In the genomic region with DNA sequence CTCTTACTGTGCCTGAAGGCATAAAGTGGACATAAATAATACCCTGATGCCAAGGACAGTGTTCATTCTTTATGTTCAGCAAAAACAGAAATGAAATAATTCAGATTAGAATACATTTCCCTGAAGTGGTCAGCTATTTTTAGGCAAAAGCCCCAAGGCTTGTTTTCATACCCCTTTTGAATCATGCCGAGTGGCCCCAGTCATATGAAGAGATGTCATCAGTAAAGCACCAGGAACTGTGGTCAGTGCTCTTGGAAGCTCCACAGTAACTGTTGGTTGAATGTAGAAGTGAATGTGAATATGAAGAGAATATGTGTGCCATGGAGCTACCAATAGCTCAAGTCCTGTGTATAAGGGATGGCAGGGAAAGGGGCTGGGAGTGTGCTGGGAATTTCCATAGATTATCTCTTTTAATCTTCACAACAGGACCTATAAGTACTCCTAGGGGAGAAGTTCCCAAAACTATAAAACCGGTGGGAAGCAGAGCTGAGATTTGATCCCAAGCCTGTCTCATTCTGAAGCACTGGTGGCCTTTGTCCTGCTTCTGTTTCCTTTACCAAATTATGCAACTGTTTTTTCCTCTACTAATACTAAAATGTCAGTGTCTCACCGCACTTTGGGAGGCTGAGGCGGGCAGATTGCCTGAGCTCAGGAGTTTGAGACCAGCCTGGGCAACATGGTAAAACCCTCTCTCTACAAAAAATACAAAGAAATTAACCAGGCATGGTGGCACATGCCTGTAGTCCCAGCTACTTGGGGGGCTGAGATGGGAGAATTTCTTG, we compare ENCODE assay signal across 9 cellular contexts. TPM values are rescaled to one million over a fixed set of nuclear protein-coding genes. Genes with fewer than 3 reads are reported as not detected.
A peak's percentile ranks its signal among the peaks of the same experiment; 100 is the strongest.
DNase-seq lines count a peak whose midpoint lies in the region; ATAC-seq, FAIRE-seq and TF ChIP-seq lines count a peak whose summit lies in the region.
"Had no signal": no experiment of that assay in that cellular context is flagged by ENCODE, and none has a peak within 500 bp of the region (broad histone marks: within the 10 kb centered on the region; RNA-seq: fewer than 3 reads in every experiment).

No MANE protein-coding gene starts in this region.

- FAIRE-seq in frontal cortex (lab: Jason Lieb, UNC) = no peak

- peak in 1 of 4 donors; percentile 22 for TF ChIP-seq EP300 in upper lobe of left lung (IDR thresholded peaks at IDR 0.05)

- H3K9me3 ChIP-seq in right atrium auricular region = no peaks in the 10 kb centered on the region
- no peaks in the 10 kb centered on the region for H3K9me3 ChIP-seq in right cardiac atrium (ENCODE audit: control insufficient read depth, low read length)
- H3K9me3 ChIP-seq in upper lobe of left lung = no peaks in the 10 kb centered on the region
- H3K9me3 ChIP-seq in Peyer's patch = no peaks in the 10 kb centered on the region

- no peaks in the 10 kb centered on the region for H3K36me3 ChIP-seq in right atrium auricular region
- no peaks in the 10 kb centered on the region for H3K36me3 ChIP-seq in upper lobe of left lung
- H3K36me3 ChIP-seq in Peyer's patch = no peaks in the 10 kb centered on the region

- H3K27ac ChIP-seq in right atrium auricular region (peak overlapping the region; percentile 22 to 36), right cardiac atrium (ENCODE audit: low read length) (no peak overlapping the region), upper lobe of left lung (peak overlapping the region; percentile 32 to 71 (median 40)), Peyer's patch (peak overlapping the region in 1 of 4 donors; percentile 28)

- TF ChIP-seq CTCF in right atrium auricular region (IDR thresholded peaks at IDR 0.05) (no peak), upper lobe of left lung (IDR thresholded peaks at IDR 0.05) (no peak), Peyer's patch (IDR thresholded peaks at IDR 0.05) (no peak)

- no peak for DNase-seq in right atrium auricular region (ENCODE audit: low spot score)
- DNase-seq in right cardiac atrium = no peak
- peak; percentile 54 for DNase-seq in fibroblast of peridontal ligament (ENCODE audit: extremely low read depth)
- no peak for DNase-seq in upper lobe of left lung
- no peak for DNase-seq in Peyer's patch
- DNase-seq in frontal cortex (ENCODE audit: low spot score in 2 of 2) = no peak
- DNase-seq in NCI-H1105 (lab: John Stamatoyannopoulos, UW) = no peak
- DNase-seq: C1 segment of cervical spinal cord had no signal

- H3K4me3 ChIP-seq in right atrium auricular region (no peak overlapping the region), right cardiac atrium (ENCODE audit: low read length) (no peak overlapping the region), upper lobe of left lung (no peak overlapping the region), Peyer's patch (no peak overlapping the region)

- WGBS in right cardiac atrium = 71% methylated on average over 4 of the region's 4 CpGs
- 72 to 79% methylated on average over 4 of the region's 4 CpGs for WGBS in upper lobe of left lung, 2 donors

- ATAC-seq in right cardiac atrium (no peak), HG03354 (IDR thresholded peaks at IDR 0.05; ENCODE audit: poor library complexity, severe bottlenecking, unreplicated experiment) (peak; percentile 34), upper lobe of left lung (ENCODE audit: low FRiP score in 2 of 2) (no peak)

- H3K27me3 ChIP-seq in right atrium auricular region (no peaks in the 10 kb centered on the region), right cardiac atrium (ENCODE audit: control insufficient read depth, insufficient read depth) (no peaks in the 10 kb centered on the region), upper lobe of left lung (no peaks in the 10 kb centered on the region), Peyer's patch (no peaks in the 10 kb centered on the region)

- peak in 1 of 4 donors; percentile 42 for TF ChIP-seq POLR2A in upper lobe of left lung (IDR thresholded peaks at IDR 0.05)
- no peak for TF ChIP-seq POLR2A in Peyer's patch (IDR thresholded peaks at IDR 0.05)

- intact Hi-C loops in right cardiac atrium (cut with DNase I) = loop anchor here in 1 of 4 donors (10.0 kb wide), 1 partner anchor 47 kb away; no protein-coding TSS in a partner anchor

- H3K4me1 ChIP-seq in right atrium auricular region (peaks cover 0 to 82% of the 10 kb centered on the region in 2 donors), right cardiac atrium (ENCODE audit: control insufficient read depth, insufficient read depth, low read length) (peaks cover 33% of the 10 kb centered on the region), upper lobe of left lung (peaks cover 76 to 86% (median 81%) of the 10 kb centered on the region in 4 donors), Peyer's patch (peaks cover 0 to 73% (median 6%) of the 10 kb centered on the region in 4 donors)

RNA-seq across cellular contexts. Expression of gene FNIP2, which starts 52.6 kb away (rescaled TPM):
- 10 to 100 TPM; 38.3 to 42.4 TPM for total RNA-seq in right atrium auricular region
- 10 to 100 TPM; 37.0 to 59.5 (median 48.3) TPM for total RNA-seq in right cardiac atrium
- polyA plus RNA-seq in right cardiac atrium = 16.4 TPM
- 100 to 1,000 TPM in 1 of 6 donors, 10 to 100 TPM in 5; 70.4 to 103 (median 83.2) TPM for total RNA-seq in upper lobe of left lung
- 10 to 100 TPM; 31.9 to 40.8 (median 38.6) TPM for total RNA-seq in Peyer's patch
- total RNA-seq in frontal cortex = 63.2 TPM
